ENCODE assay signal across 8 cellular contexts in the genomic region with DNA sequence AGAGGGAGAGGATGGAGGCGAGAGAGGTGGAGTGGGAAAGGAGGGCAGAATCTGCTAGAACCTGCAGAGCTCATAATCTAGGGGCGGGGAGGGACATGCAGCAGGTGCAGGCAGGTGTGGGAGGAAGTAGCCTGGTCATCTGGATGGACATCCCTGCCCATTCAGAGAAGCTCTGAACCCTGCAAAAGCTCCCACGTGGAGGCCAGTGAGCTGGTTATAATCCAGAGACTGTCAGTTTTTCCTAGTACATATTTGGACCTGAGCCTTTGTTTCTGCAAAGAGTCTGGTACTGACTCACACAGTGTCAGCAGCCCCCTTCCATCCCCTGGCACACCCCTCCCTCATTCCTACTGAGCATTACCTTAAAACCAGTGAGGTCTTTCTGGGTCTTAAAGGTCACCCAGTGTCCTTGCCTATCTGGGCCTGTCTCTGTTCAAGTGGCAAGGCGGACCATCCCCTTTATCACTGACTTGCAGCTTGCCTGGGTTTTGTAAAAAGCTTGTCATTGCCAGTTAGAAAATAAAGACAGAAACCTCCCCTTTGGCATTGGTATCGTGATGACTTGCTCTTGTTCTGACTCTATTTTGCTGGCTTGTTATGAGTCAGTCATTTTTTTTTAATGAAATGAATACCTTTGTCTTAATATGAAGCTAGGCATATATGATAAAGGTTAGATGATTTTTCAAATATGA. TPM values are rescaled to one million over a fixed set of nuclear protein-coding genes. Genes with fewer than 3 reads are reported as not detected.
A peak's percentile ranks its signal among the peaks of the same experiment; 100 is the strongest.
DNase-seq lines count a peak whose midpoint lies in the region; ATAC-seq and TF ChIP-seq lines count a peak whose summit lies in the region.

No MANE protein-coding gene starts in this region.

- peak overlapping the region; percentile 5 for H3K27ac ChIP-seq in right cardiac atrium (ENCODE audit: low read length)

- peak overlapping the region; percentile 96 to 99 (median 97) for H3K27ac Mint-ChIP-seq in CD14-positive monocyte
- peak overlapping the region; percentile 100 for H3K27ac Mint-ChIP-seq in activated T-cell treated with anti-CD3 and anti-CD28 coated beads, Interleukin-2, amount 50 U/mL, for 24 hours
- H3K27ac Mint-ChIP-seq in type B pancreatic cell: peak overlapping the region; percentile 11

- no peaks in the 10 kb centered on the region for H3K27me3 ChIP-seq in right cardiac atrium (ENCODE audit: control insufficient read depth, insufficient read depth)

- H3K4me1 Mint-ChIP-seq in CD14-positive monocyte: peaks cover 75% of the 10 kb centered on the region
- H3K4me1 Mint-ChIP-seq in activated T-cell treated with anti-CD3 and anti-CD28 coated beads, Interleukin-2, amount 50 U/mL, for 24 hours (ENCODE audit: low read depth): peaks cover 81% of the 10 kb centered on the region
- H3K4me1 Mint-ChIP-seq in type B pancreatic cell (ENCODE audit: unreplicated experiment): peaks cover 35% of the 10 kb centered on the region

- no peak for TF ChIP-seq CTCF in CD14-positive monocyte (IDR thresholded peaks at IDR 0.05)
- no peak for TF ChIP-seq CTCF in type B pancreatic cell (conservative IDR thresholded peaks at IDR 0.05)

- ATAC-seq in GM19452 (IDR thresholded peaks at IDR 0.05; ENCODE audit: unreplicated experiment) (peak; percentile 61), HG03469 (IDR thresholded peaks at IDR 0.05; ENCODE audit: unreplicated experiment) (peak; percentile 59), right cardiac atrium (peak; percentile 56 to 67)

- 55% methylated on average over 5 of the region's 5 CpGs for WGBS in right cardiac atrium

- H3K36me3 Mint-ChIP-seq in CD14-positive monocyte (peaks cover 8 to 18% of the 10 kb centered on the region in 2 donors), type B pancreatic cell (no peaks in the 10 kb centered on the region)
- H3K36me3 Mint-ChIP-seq in activated T-cell treated with anti-CD3 and anti-CD28 coated beads, Interleukin-2, amount 50 U/mL, for 24 hours (ENCODE audit: low read depth): peaks cover 20% of the 10 kb centered on the region

- intact Hi-C loops in CD14-positive monocyte (cut with micrococcal nuclease): loop anchor here in 1 of 2 donors (2.0 kb wide), 1 partner anchor 14 kb away; no protein-coding TSS in a partner anchor
- intact Hi-C loops in right cardiac atrium (cut with DNase I): no loop called here

- H3K4me3 Mint-ChIP-seq in CD14-positive monocyte: peak overlapping the region in 1 of 2 donors; percentile 47
- H3K4me3 Mint-ChIP-seq in activated T-cell treated with anti-CD3 and anti-CD28 coated beads, Interleukin-2, amount 50 U/mL, for 24 hours: peak overlapping the region; percentile 73
- no peak overlapping the region for H3K4me3 Mint-ChIP-seq in type B pancreatic cell

- peaks cover 0 to 2% (median 0%) of the 10 kb centered on the region in 7 donors for H3K9me3 Mint-ChIP-seq in CD14-positive monocyte
- H3K9me3 Mint-ChIP-seq in activated T-cell treated with anti-CD3 and anti-CD28 coated beads, Interleukin-2, amount 50 U/mL, for 24 hours: no peaks in the 10 kb centered on the region
- H3K9me3 Mint-ChIP-seq in type B pancreatic cell: no peaks in the 10 kb centered on the region

- H3K4me3 ChIP-seq in right cardiac atrium (ENCODE audit: low read length): no peak overlapping the region

- H3K4me1 ChIP-seq in right cardiac atrium (ENCODE audit: control insufficient read depth, insufficient read depth, low read length): peaks cover 9% of the 10 kb centered on the region

- DNase-seq in CD14-positive monocyte (ENCODE audit: low spot score) (no peak), right cardiac atrium (no peak), type B pancreatic cell (ENCODE audit: extremely low spot score, unreplicated experiment) (no peak), ecto neural progenitor cell (ENCODE audit: low spot score) (no peak), NCI-H2029 (lab: John Stamatoyannopoulos, UW) (no peak)
- DNase-seq in activated T-cell treated with anti-CD3 and anti-CD28 coated beads, Interleukin-2, amount 50 U/mL, for 24 hours: peak; percentile 81

- H3K27me3 Mint-ChIP-seq in CD14-positive monocyte (ENCODE audit: low read depth in 3 of 3) (peaks cover 0 to 5% (median 0%) of the 10 kb centered on the region in 3 donors), type B pancreatic cell (no peaks in the 10 kb centered on the region)
- H3K27me3 Mint-ChIP-seq in activated T-cell treated with anti-CD3 and anti-CD28 coated beads, Interleukin-2, amount 50 U/mL, for 24 hours: no peaks in the 10 kb centered on the region

- no peaks in the 10 kb centered on the region for H3K9me3 ChIP-seq in right cardiac atrium (ENCODE audit: control insufficient read depth, low read length)

RNA-seq across cellular contexts. Expression of a gene that starts 26.1 kb away (rescaled TPM):
- polyA plus RNA-seq in CD14-positive monocyte (10 to 100 TPM in 1 of 2 donors, 1 to 10 TPM in 1; 10.0 to 14.6 TPM), right cardiac atrium (1.8 TPM)
- total RNA-seq in right cardiac atrium (1 to 10 TPM; 6.0 to 8.7 (median 7.0) TPM), type B pancreatic cell (ENCODE audit: low replicate concordance) (18.6 and 21.6 TPM in 2 replicates)

Comparison
In these comparisons a context has a peak if more than half of its experiments do, and no peak if none do; other contexts are left out.
1. H3K27ac Mint-ChIP-seq: peak in every context shown above with its lines; median percentile 100 in activated T-cell treated with anti-CD3 and anti-CD28 coated beads, Interleukin-2, amount 50 U/mL, for 24 hours; 97 in CD14-positive monocyte; 11 in type B pancreatic cell.